Comparison of ENCODE assay signal across 8 cellular contexts in the genomic region with DNA sequence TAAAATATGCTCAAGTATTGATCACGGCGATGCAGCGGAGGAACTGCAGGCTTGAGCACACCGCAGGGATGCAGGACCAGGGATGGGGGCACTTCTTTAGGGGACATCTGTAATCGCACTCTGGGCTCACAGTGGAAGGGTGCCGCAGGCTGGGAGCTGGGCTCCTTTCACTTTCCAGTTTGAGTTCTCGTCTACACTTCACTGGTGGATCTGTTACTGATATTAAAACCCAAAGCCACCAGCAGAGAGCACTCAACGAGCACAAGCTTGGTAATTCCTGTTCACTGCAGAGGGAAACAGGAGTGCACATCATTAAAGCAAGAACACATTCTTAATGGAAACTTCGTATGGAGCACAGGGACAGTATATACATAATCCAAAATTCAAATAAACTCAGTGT.
DNase-seq lines count a peak whose midpoint lies in the region; ATAC-seq, FAIRE-seq and TF ChIP-seq lines count a peak whose summit lies in the region.

No MANE protein-coding gene starts in this region.

- H3K9me1 ChIP-seq in K562 (ENCODE audit: control insufficient read depth, insufficient read depth, low read length), result peaks cover 5% of the 10 kb centered on the region

- H3K27me3 ChIP-seq in K562 (ENCODE audit: control insufficient read depth in 2 of 2, insufficient read depth in 2 of 2, low read length in 2 of 2) (no peaks in the 10 kb centered on the region), aorta (ENCODE audit: control insufficient read depth in 1 of 2, insufficient read depth in 2 of 2, low read length in 1 of 2) (no peaks in the 10 kb centered on the region)

- no peak overlapping the region for H3K9ac ChIP-seq in K562 (ENCODE audit: insufficient read depth in 1 of 2, low read depth in 2 of 2, low read length in 2 of 2)

- no peaks in the 10 kb centered on the region for H3K4me1 ChIP-seq in K562 (replicated peaks in 1 of 2; ENCODE audit: control insufficient read depth in 2 of 2, insufficient read depth in 2 of 2, low read length in 2 of 2)
- H3K4me1 ChIP-seq in aorta (ENCODE audit: control insufficient read depth in 1 of 2, insufficient read depth in 2 of 2, low read length in 2 of 2), result no peaks in the 10 kb centered on the region

- CTCF ChIA-PET in K562 (lab: Yijun Ruan, JAX; ENCODE audit: low intra/inter-chr PET ratio), result no interaction called here

- peak; percentile 60 for FAIRE-seq in K562 (lab: Jason Lieb, UNC)
- FAIRE-seq in urothelium cell line (lab: Jason Lieb, UNC), result no peak

- POLR2A ChIA-PET in K562 (lab: Yijun Ruan, JAX), result interaction anchor here (0.6 to 1.0 kb wide), 4 partner anchors 9 to 75 kb away, joined by 3 to 4 read pairs (median 4); no protein-coding TSS in a partner anchor

- H2AFZ ChIP-seq in K562 (ENCODE audit: low read depth, low read length), result no peak overlapping the region

- ATAC-seq in GM18867 (IDR thresholded peaks at IDR 0.05; ENCODE audit: unreplicated experiment), result peak; percentile 50
- ATAC-seq in K562, result peak; percentile 73
- peak; percentile 95 for ATAC-seq in left colon
- peak; percentile 73 for ATAC-seq in aorta (ENCODE audit: low FRiP score)

- H3K36me3 ChIP-seq in K562 (ENCODE audit: control insufficient read depth, insufficient read depth, low read length) (no peaks in the 10 kb centered on the region), aorta (ENCODE audit: control insufficient read depth in 1 of 2, insufficient read depth in 2 of 2, low read length in 1 of 2) (no peaks in the 10 kb centered on the region)

- no peak for TF ChIP-seq POLR2A in K562 (conservative IDR thresholded peaks at IDR 0.05)

- in situ Hi-C loops in K562 (cut with MboI), result no loop called here

- no peaks in the 10 kb centered on the region for H3K9me3 ChIP-seq in K562 (replicated peaks; ENCODE audit: control insufficient read depth, insufficient read depth, low read depth, low read length)
- H3K9me3 ChIP-seq in aorta (ENCODE audit: control insufficient read depth, low read length), result no peaks in the 10 kb centered on the region

- intact Hi-C loops in K562 (cut with micrococcal nuclease), result no loop called here
- intact Hi-C loops in left colon (cut with DNase I, micrococcal nuclease), result loop anchor here in 1 of 2 donors (5.0 kb wide), 1 partner anchor 94 kb away; the partner anchor contains the start of gene PARD3
- intact Hi-C loops in aorta (cut with DNase I), result no loop called here

- H3K4me3 ChIP-seq in LNCaP clone FGC (ENCODE audit: low read depth, low read length) (no peak overlapping the region), K562 (no peak overlapping the region), aorta (ENCODE audit: low read length in 2 of 2) (no peak overlapping the region)

- peaks cover 8% of the 10 kb centered on the region; the same call in 1 of the 2 replicates for H4K20me1 ChIP-seq in K562 (replicated peaks; ENCODE audit: control insufficient read depth, insufficient read depth, low read length)

- TF ChIP-seq RAD21 in K562 (CRISPR knock-in tag; conservative IDR thresholded peaks at IDR 0.05 in 1 of 2, IDR thresholded peaks at IDR 0.05 in 1 of 2), result peak; percentile 18 to 58; a peak in 2 of 4 replicates

- no peak overlapping the region for H3K4me2 ChIP-seq in K562 (ENCODE audit: insufficient read depth, low read length)

- DNase-seq in AG08396 (ENCODE audit: low spot score) (peak; percentile 51), LNCaP clone FGC (ENCODE audit: low read depth) (no peak), K562 (ENCODE audit: extremely low read depth in 1 of 4, low spot score in 3 of 4) (peak in 1 of 4 experiments; percentile 33), left colon (peak; percentile 36 to 56), aorta (no peak), urothelium cell line (ENCODE audit: low spot score) (no peak), GDM1 (lab: John Stamatoyannopoulos, UW) (no peak)

- H3K79me2 ChIP-seq in K562 (ENCODE audit: control insufficient read depth, insufficient read depth, low read length), result no peaks in the 10 kb centered on the region

- no TSS peak for BruUV-seq in K562 (replicated peaks; lab: Mats Ljungman, UMichigan)

- WGBS in K562 (ENCODE audit: insufficient coverage, low coverage, missing lambda C conversion rate), result 31% methylated on average over 9 of the region's 9 CpGs
- WGBS in aorta, 2 donors, result 65 to 70% methylated on average over 9 of the region's 9 CpGs

- TF ChIP-seq EP300 in K562 (IDR thresholded peaks at IDR 0.05; ENCODE audit: low read length), result no peak

- TF ChIP-seq CTCF in LNCaP clone FGC (IDR thresholded peaks at IDR 0.05; ENCODE audit: control insufficient read depth, extremely low read depth, insufficient read depth) (peak; percentile 55), K562 (IDR thresholded peaks at IDR 0.05 in 2 of 3, conservative IDR thresholded peaks at IDR 0.05 in 1 of 3; ENCODE audit: insufficient read depth in 2 of 3, low read depth in 1 of 3, low read length in 3 of 3) (peak; percentile 30 to 44 (median 43); a peak in 2 of 6 replicates)

- no peak overlapping the region for H3K27ac ChIP-seq in K562 (ENCODE audit: extremely low read depth, low read depth, low read length)
- H3K27ac ChIP-seq in aorta (ENCODE audit: low read depth in 1 of 2, low read length in 2 of 2), result no peak overlapping the region

TF ChIP-seq in K562, 482 proteins besides CTCF, POLR2A, EP300 and RAD21:
- TF ChIP-seq ZKSCAN8 (CRISPR knock-in tag; IDR thresholded peaks at IDR 0.05) (no peak), MEF2A (IDR thresholded peaks at IDR 0.05; ENCODE audit: control insufficient read depth, low read depth, low read length) (no peak), HLTF (IDR thresholded peaks at IDR 0.05) (no peak), SMC3 (conservative IDR thresholded peaks at IDR 0.05; ENCODE audit: insufficient read depth, low read depth, low read length) (0 out of 2 replicates have a peak, but pooled peaks have one; percentile 21)

Comparison
In these comparisons a context has a peak if more than half of its experiments do, and no peak if none do; other contexts are left out.
1. DNase-seq: peak in AG08396 (single experiment) and left colon (2 of 2); none in LNCaP clone FGC (single experiment), aorta (0 of 2), urothelium cell line (single experiment) and GDM1 (single experiment).
2. Peak in every context shown above with its lines, with median percentiles within 50 percentile points of each other: ATAC-seq.